In genomic region chr9:36486933-36487481, GRCh38 we compare ENCODE assay signal across 8 cellular contexts.
DNase-seq lines count a peak whose midpoint lies in the region; ATAC-seq and TF ChIP-seq lines count a peak whose summit lies in the region.

No MANE protein-coding gene starts in this region.

- no peaks in the 10 kb centered on the region for H3F3A ChIP-seq in SU-DHL-6 (ENCODE audit: insufficient read depth)

- H4K20me1 ChIP-seq in SU-DHL-6 (ENCODE audit: low read depth, low read length) = no peaks in the 10 kb centered on the region

- H3K27ac ChIP-seq in SU-DHL-6 (ENCODE audit: low read depth, low read length) (peak overlapping the region; percentile 78), iPS-20b (ENCODE audit: low read length) (no peak overlapping the region)

- H3K9me3 ChIP-seq in SU-DHL-6 (ENCODE audit: insufficient read depth, low read length) (no peaks in the 10 kb centered on the region), iPS-20b (ENCODE audit: insufficient read depth, low read depth, low read length) (no peaks in the 10 kb centered on the region)

- peak overlapping the region; percentile 74 for H3K9ac ChIP-seq in SU-DHL-6 (ENCODE audit: low read length)
- H3K9ac ChIP-seq in iPS-20b (ENCODE audit: low read depth, low read length) = peak overlapping the region; percentile 85

- peaks cover 46% of the 10 kb centered on the region for H3K79me2 ChIP-seq in SU-DHL-6 (ENCODE audit: insufficient read depth, low read length)

- peaks cover 32% of the 10 kb centered on the region; the same call in 1 of the 2 replicates for H3K4me1 ChIP-seq in iPS-20b (ENCODE audit: insufficient read depth, low read length)

- peak overlapping the region; percentile 81 for H3K4me2 ChIP-seq in SU-DHL-6 (ENCODE audit: low read depth, low read length, poor library complexity, severe bottlenecking)

- no peaks in the 10 kb centered on the region for H3K36me3 ChIP-seq in SU-DHL-6 (ENCODE audit: low read length)
- peaks cover 4% of the 10 kb centered on the region; the same call in 1 of the 2 replicates for H3K36me3 ChIP-seq in iPS-20b (ENCODE audit: insufficient read depth, low read depth, low read length)

- ATAC-seq in GM19324 (IDR thresholded peaks at IDR 0.05; ENCODE audit: low FRiP score, unreplicated experiment) (peak; percentile 58), HG03439 (IDR thresholded peaks at IDR 0.05; ENCODE audit: unreplicated experiment) (peak; percentile 43)

- H3K4me3 ChIP-seq in SU-DHL-6 (ENCODE audit: insufficient read depth, low read length, poor library complexity, severe bottlenecking) = peak overlapping the region; percentile 82
- H3K4me3 ChIP-seq in astrocyte of the cerebellum (ENCODE audit: low read depth, low read length) = peak overlapping the region; percentile 63
- H3K4me3 ChIP-seq in iPS-20b (ENCODE audit: low read length) = peak overlapping the region; percentile 82

- TF ChIP-seq CTCF in SU-DHL-6 (IDR thresholded peaks at IDR 0.05; ENCODE audit: insufficient read depth, low read length, poor library complexity, severe bottlenecking) (no peak), astrocyte of the cerebellum (IDR thresholded peaks at IDR 0.05; ENCODE audit: low read depth, low read length, missing control alignments) (no peak)

- H3K27me3 ChIP-seq in SU-DHL-6 (ENCODE audit: low read length) = no peaks in the 10 kb centered on the region
- no peaks in the 10 kb centered on the region for H3K27me3 ChIP-seq in iPS-20b (ENCODE audit: insufficient read depth, low read length)

- no peaks in the 10 kb centered on the region for H3K9me2 ChIP-seq in SU-DHL-6 (replicated peaks; ENCODE audit: insufficient read depth, low read length)

- peak; percentile 17 for DNase-seq in Ammon's horn (ENCODE audit: low spot score)
- DNase-seq in astrocyte of the cerebellum (ENCODE audit: low read depth) = no peak
- peak; percentile 75 for DNase-seq in stimulated activated CD4-positive, alpha-beta T cell treated with anti-CD3 and anti-CD28 coated beads, Interleukin-15, amount 100 ng/mL, for 24 hours
- no peak for DNase-seq in pons (ENCODE audit: low spot score)

- peak overlapping the region; percentile 86 for H2AFZ ChIP-seq in SU-DHL-6 (ENCODE audit: low read depth, low read length, severe bottlenecking)

- in situ Hi-C loops in astrocyte of the cerebellum (cut with HindIII; ENCODE audit: low sequenced_read_pairs) = no loop called here

Comparison
In these comparisons a context has a peak if more than half of its experiments do, and no peak if none do; other contexts are left out.
1. DNase-seq: peak in Ammon's horn (single experiment) and stimulated activated CD4-positive, alpha-beta T cell treated with anti-CD3 and anti-CD28 coated beads, Interleukin-15, amount 100 ng/mL, for 24 hours (single experiment); none in astrocyte of the cerebellum (single experiment) and pons (single experiment).
2. Peak in every context shown above with its lines, with median percentiles within 50 percentile points of each other: H3K4me3 ChIP-seq.